In the genomic region with DNA sequence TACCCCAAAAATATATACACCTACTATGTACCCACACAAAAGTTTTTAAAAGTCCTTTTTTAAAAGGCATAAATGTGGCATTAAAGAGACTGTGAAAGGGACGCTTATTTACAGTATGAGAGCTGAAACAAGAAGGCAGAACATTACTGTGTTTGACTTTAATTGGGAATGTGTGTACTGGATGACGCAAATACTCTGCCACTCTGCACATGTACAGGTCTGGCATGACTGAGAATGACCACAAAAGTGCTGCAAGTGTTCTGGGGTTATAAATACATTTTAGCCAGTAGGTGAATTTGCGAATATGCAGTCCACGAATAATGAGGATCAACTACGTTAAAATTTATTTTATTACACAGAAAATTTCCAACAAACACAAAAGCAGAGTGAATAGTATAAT, we compare ENCODE assay signal across 23 cellular contexts.
"Had no signal": no experiment of that assay in that cellular context is flagged by ENCODE, and none has a peak within 500 bp of the region (broad histone marks: within the 10 kb centered on the region; RNA-seq: fewer than 3 reads in every experiment).

No MANE protein-coding gene starts in this region.

- H3K27ac ChIP-seq: esophagus squamous epithelium, foreskin keratinocyte, prostate gland, stomach, testis, upper lobe of left lung had no signal

- H3K27ac Mint-ChIP-seq: activated B cell treated with CpG ODN at 0.5 μM for 24 hours; activated CD4-positive, alpha-beta memory T cell treated with anti-CD3 and anti-CD28 coated beads for 36 hours; activated naive CD8-positive, alpha-beta T cell; activated T-helper 1 cell treated with anti-CD3 and anti-CD28 coated beads, Interleukin-12 subunit alpha, Interleukin-12 subunit beta, Interleukin-2, Interleukin-4 antibody, amounts not matched to agents 30 ng/mL and 10 ng/mL and 1 ng/mL, durations not matched to agents 14 hours and 24 hours and 36 hours; stimulated activated effector memory CD8-positive, alpha-beta T cell treated with anti-CD3 and anti-CD28 coated beads, Interleukin-12 subunit alpha, Interleukin-12 subunit beta, amount 100 ng/mL, for 72 hours had no signal

- DNase-seq: activated B cell treated with CpG ODN at 0.5 μM for 24 hours; activated CD4-positive, alpha-beta memory T cell treated with anti-CD3 and anti-CD28 coated beads for 36 hours; activated CD4-positive, alpha-beta T cell treated with anti-CD3 and anti-CD28 coated beads for 4 hours; activated T-cell treated with anti-CD3 and anti-CD28 coated beads for 4 hours; amniotic stem cell; dermis blood vessel endothelial cell; effector memory CD4-positive, alpha-beta T cell; esophagus squamous epithelium; foreskin keratinocyte; head of caudate nucleus; kidney glomerular epithelial cell; mesenchymal stem cell; naive thymus-derived CD8-positive, alpha-beta T cell; right cardiac atrium; small intestine; stimulated activated CD4-positive, alpha-beta T cell treated with anti-CD3 and anti-CD28 coated beads, Interleukin-4, amount 100 ng/mL, for 1 hour; stomach; testis; upper lobe of left lung had no signal

- H3K36me3 ChIP-seq: prostate gland had no signal

- H3K9me3 ChIP-seq: esophagus squamous epithelium, prostate gland, stomach, testis, upper lobe of left lung had no signal

- H3K4me3 Mint-ChIP-seq: activated B cell treated with CpG ODN at 0.5 μM for 24 hours; activated CD4-positive, alpha-beta memory T cell treated with anti-CD3 and anti-CD28 coated beads for 36 hours; activated naive CD8-positive, alpha-beta T cell; activated T-helper 1 cell treated with anti-CD3 and anti-CD28 coated beads, Interleukin-12 subunit alpha, Interleukin-12 subunit beta, Interleukin-2, Interleukin-4 antibody, amounts not matched to agents 30 ng/mL and 10 ng/mL and 1 ng/mL, durations not matched to agents 14 hours and 24 hours and 36 hours; naive thymus-derived CD8-positive, alpha-beta T cell; stimulated activated effector memory CD8-positive, alpha-beta T cell treated with anti-CD3 and anti-CD28 coated beads, Interleukin-12 subunit alpha, Interleukin-12 subunit beta, amount 100 ng/mL, for 72 hours had no signal

- H3K4me3 ChIP-seq: esophagus squamous epithelium, prostate gland, stomach, testis, upper lobe of left lung had no signal

- H3K9me3 Mint-ChIP-seq: activated B cell treated with CpG ODN at 0.5 μM for 24 hours; stimulated activated effector memory CD8-positive, alpha-beta T cell treated with anti-CD3 and anti-CD28 coated beads, Interleukin-12 subunit alpha, Interleukin-12 subunit beta, amount 100 ng/mL, for 72 hours had no signal

- ATAC-seq: foreskin keratinocyte; naive thymus-derived CD8-positive, alpha-beta T cell; right cardiac atrium; stimulated activated effector memory CD8-positive, alpha-beta T cell treated with anti-CD3 and anti-CD28 coated beads, Interleukin-12 subunit alpha, Interleukin-12 subunit beta, amount 100 ng/mL, for 72 hours had no signal

- H3K27me3 ChIP-seq: esophagus squamous epithelium, foreskin keratinocyte, stomach, testis, upper lobe of left lung had no signal

- H3K27me3 Mint-ChIP-seq: activated B cell treated with CpG ODN at 0.5 μM for 24 hours; activated CD4-positive, alpha-beta memory T cell treated with anti-CD3 and anti-CD28 coated beads for 36 hours; activated naive CD8-positive, alpha-beta T cell; naive thymus-derived CD8-positive, alpha-beta T cell had no signal

- H3K4me1 ChIP-seq: foreskin keratinocyte, prostate gland, testis had no signal
